In the genomic region with DNA sequence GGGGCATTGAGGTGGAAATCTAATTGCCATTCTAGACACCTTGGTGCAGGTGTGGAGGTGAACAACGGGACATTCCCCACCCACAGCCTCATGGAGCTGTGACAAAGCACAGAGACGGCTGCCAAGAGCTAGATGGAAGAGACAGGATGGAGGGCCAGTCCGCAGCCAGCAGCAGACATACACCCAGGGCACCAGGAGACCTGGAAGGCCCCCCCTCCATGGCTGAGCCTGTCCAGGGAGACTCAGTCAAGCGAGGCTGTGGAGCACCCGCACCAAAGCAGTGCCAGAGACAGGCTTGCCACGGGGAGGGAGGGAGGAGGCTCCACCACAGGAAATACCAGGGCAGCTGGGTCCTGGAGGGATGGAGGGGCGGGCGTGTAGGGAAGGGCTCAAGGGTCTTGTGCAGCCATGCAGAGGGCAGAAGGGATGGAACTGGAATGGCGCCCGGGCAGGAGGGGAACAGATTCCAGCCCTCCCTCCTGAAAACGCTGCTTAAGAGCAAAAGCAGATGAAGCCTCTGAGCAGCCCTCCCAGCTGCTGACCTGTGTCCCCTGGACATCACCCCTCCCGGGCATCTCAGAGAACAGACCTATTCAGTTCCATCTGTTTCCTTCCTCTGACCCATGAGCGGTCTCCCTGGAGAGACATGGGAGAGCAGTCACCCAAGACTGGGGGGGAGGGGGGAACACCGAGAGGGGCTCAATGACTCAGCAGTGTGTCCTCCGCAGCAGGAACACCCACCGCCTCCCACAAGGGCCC, we compare ENCODE assay signal across 1 cellular context.
TF ChIP-seq lines count a peak whose summit lies in the region.

No MANE protein-coding gene starts in this region.

TF ChIP-seq in K562, 482 proteins besides CTCF, POLR2A, EP300 and RAD21:
- TF ChIP-seq NFIC (IDR thresholded peaks at IDR 0.05) (no peak), ZNF224 (CRISPR knock-in tag; IDR thresholded peaks at IDR 0.05) (no peak), ZBTB11 (CRISPR knock-in tag; IDR thresholded peaks at IDR 0.05) (0 out of 6 replicates have a peak, but pooled peaks of 1 of the 3 experiments have one; percentile 27), E2F1 (CRISPR knock-in tag; IDR thresholded peaks at IDR 0.05) (no peak), MAX (CRISPR knock-in tag; IDR thresholded peaks at IDR 0.05) (0 out of 2 replicates have a peak, but pooled peaks have one; percentile 12), ZNF134 (CRISPR knock-in tag; conservative IDR thresholded peaks at IDR 0.05) (no peak), STAT5A (IDR thresholded peaks at IDR 0.05; ENCODE audit: borderline replicate concordance, low read length) (no peak), ZKSCAN3 (CRISPR knock-in tag; IDR thresholded peaks at IDR 0.05) (no peak), MTF1 (CRISPR knock-in tag; IDR thresholded peaks at IDR 0.05; ENCODE audit: borderline replicate concordance) (no peak), HOXB6 (CRISPR knock-in tag; IDR thresholded peaks at IDR 0.05; ENCODE audit: borderline replicate concordance) (no peak), SMAD4 (CRISPR knock-in tag; conservative IDR thresholded peaks at IDR 0.05) (no peak)
- TF ChIP-seq, protein P1, sequence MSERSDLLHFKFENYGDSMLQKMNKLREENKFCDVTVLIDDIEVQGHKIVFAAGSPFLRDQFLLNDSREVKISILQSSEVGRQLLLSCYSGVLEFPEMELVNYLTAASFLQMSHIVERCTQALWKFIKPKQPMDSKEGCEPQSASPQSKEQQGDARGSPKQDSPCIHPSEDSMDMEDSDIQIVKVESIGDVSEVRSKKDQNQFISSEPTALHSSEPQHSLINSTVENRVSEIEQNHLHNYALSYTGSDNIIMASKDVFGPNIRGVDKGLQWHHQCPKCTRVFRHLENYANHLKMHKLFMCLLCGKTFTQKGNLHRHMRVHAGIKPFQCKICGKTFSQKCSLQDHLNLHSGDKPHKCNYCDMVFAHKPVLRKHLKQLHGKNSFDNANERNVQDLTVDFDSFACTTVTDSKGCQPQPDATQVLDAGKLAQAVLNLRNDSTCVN (CRISPR knock-in tag; IDR thresholded peaks at IDR 0.05), result no peak
